ENCODE assay signal across 1 cellular context in genomic region chr10:6536102-6536501, GRCh38.
TF ChIP-seq lines count a peak whose summit lies in the region.

No MANE protein-coding gene starts in this region.

TF ChIP-seq in H1, 55 proteins besides CTCF, POLR2A, EP300 and RAD21:
- TF ChIP-seq E2F6 (IDR thresholded peaks at IDR 0.05) (no peak), MAX (IDR thresholded peaks at IDR 0.05) (no peak), CHD7 (IDR thresholded peaks at IDR 0.05; ENCODE audit: insufficient replicate concordance, low read length) (no peak), SUZ12 (IDR thresholded peaks at IDR 0.05; ENCODE audit: low read length) (no peak), TCF12 (IDR thresholded peaks at IDR 0.05; ENCODE audit: low read depth, low read length) (no peak), JUN (IDR thresholded peaks at IDR 0.05; ENCODE audit: low read depth, low read length) (no peak), PHF8 (conservative IDR thresholded peaks at IDR 0.05; ENCODE audit: low read depth, low read length) (no peak), JUND (IDR thresholded peaks at IDR 0.05; ENCODE audit: low read length) (no peak), KDM1A (IDR thresholded peaks at IDR 0.05; ENCODE audit: borderline replicate concordance, low read length) (no peak), TEAD4 (IDR thresholded peaks at IDR 0.05; ENCODE audit: low read depth, low read length) (no peak), USF2 (IDR thresholded peaks at IDR 0.05; ENCODE audit: low read length) (no peak), SAP30 (IDR thresholded peaks at IDR 0.05; ENCODE audit: insufficient read depth, insufficient replicate concordance, low read length) (no peak), SP4 (IDR thresholded peaks at IDR 0.05; ENCODE audit: low read length) (no peak), BRCA1 (IDR thresholded peaks at IDR 0.05; ENCODE audit: low read depth, low read length) (no peak)
